In the genomic region with DNA sequence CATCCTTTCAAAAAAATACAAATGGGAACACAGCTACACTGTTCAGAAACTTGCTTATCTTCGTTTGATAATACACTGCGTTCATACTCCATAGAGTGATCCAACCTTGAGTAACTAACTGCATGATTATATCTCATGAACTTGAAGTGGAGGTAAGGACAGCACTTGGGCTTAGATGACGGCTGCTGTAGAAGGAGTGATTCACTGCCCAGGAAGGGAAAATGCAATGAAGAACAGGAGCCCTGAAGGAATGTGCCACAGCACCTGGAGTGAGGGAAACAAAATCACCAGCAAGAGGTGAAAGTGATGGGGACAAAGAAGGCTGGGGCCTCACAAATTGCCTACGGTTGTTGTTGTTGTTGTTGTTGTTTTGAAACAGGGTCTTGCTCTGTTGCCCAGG, we compare ENCODE assay signal across 14 cellular contexts.
"Had no signal": no experiment of that assay in that cellular context is flagged by ENCODE, and none has a peak within 500 bp of the region (broad histone marks: within the 10 kb centered on the region; RNA-seq: fewer than 3 reads in every experiment).

No MANE protein-coding gene starts in this region.

- ATAC-seq: stimulated activated memory B cell treated with anti-CD40 and anti-IgM and Interleukin-4, amounts not matched to agents 10 μg/mL and 1 μg/mL and 100 μg/mL, for 72 hours had no signal

- H3K27me3 ChIP-seq: right atrium auricular region, spleen, tibial artery had no signal

- H3K27ac Mint-ChIP-seq: activated T-helper 2 cell treated with anti-CD3 and anti-CD28 coated beads, Interferon-gamma antibody, Interleukin-2, Interleukin-4, amounts not matched to agents 10 μg/mL and 5 μg/mL and 100 μg/mL, durations not matched to agents 14 hours and 24 hours and 36 hours; stimulated activated memory B cell treated with anti-CD40 and anti-IgM and Interleukin-4, amounts not matched to agents 10 μg/mL and 1 μg/mL and 100 μg/mL, for 72 hours; T-helper 1 cell treated with Interleukin-12 subunit alpha and Interleukin-12 subunit beta and Interleukin-4 antibody, amounts not matched to agents 30 μg/mL and 1 μg/mL, for 36 hours had no signal

- DNase-seq: activated CD4-positive, alpha-beta T cell treated with anti-CD3 and anti-CD28 coated beads, Interleukin-2, amount 50 U/mL, for 1 hour; activated CD4-positive, CD25-positive, alpha-beta regulatory T cell; activated naive CD4-positive, alpha-beta T cell treated with anti-CD3 and anti-CD28 coated beads, Interleukin-2, amount 50 U/mL, for 16 hours; heart right ventricle; kidney; spleen; stimulated activated CD4-positive, alpha-beta T cell treated with anti-CD3 and anti-CD28 coated beads, Interleukin-1b, Interleukin-23, amount 100 ng/mL, for 48 hours; tibial artery had no signal

- H3K4me3 ChIP-seq: heart right ventricle, right atrium auricular region, spleen, tibial artery had no signal

- H3K36me3 ChIP-seq: heart right ventricle, right atrium auricular region, spleen, tibial artery had no signal

- H3K4me3 Mint-ChIP-seq: brain; naive thymus-derived CD8-positive, alpha-beta T cell; stimulated activated memory B cell treated with anti-CD40 and anti-IgM and Interleukin-4, amounts not matched to agents 10 μg/mL and 1 μg/mL and 100 μg/mL, for 72 hours; T-helper 1 cell treated with Interleukin-12 subunit alpha and Interleukin-12 subunit beta and Interleukin-4 antibody, amounts not matched to agents 30 μg/mL and 1 μg/mL, for 36 hours had no signal

- H3K9me3 Mint-ChIP-seq: activated T-helper 2 cell treated with anti-CD3 and anti-CD28 coated beads, Interferon-gamma antibody, Interleukin-2, Interleukin-4, amounts not matched to agents 10 μg/mL and 5 μg/mL and 100 μg/mL, durations not matched to agents 14 hours and 24 hours and 36 hours; brain; naive thymus-derived CD8-positive, alpha-beta T cell; stimulated activated memory B cell treated with anti-CD40 and anti-IgM and Interleukin-4, amounts not matched to agents 10 μg/mL and 1 μg/mL and 100 μg/mL, for 72 hours; T-helper 1 cell treated with Interleukin-12 subunit alpha and Interleukin-12 subunit beta and Interleukin-4 antibody, amounts not matched to agents 30 μg/mL and 1 μg/mL, for 36 hours had no signal

- H3K27ac ChIP-seq: heart right ventricle, right atrium auricular region, spleen, tibial artery had no signal

- H3K27me3 Mint-ChIP-seq: stimulated activated memory B cell treated with anti-CD40 and anti-IgM and Interleukin-4, amounts not matched to agents 10 μg/mL and 1 μg/mL and 100 μg/mL, for 72 hours had no signal

- H3K36me3 Mint-ChIP-seq: brain; naive thymus-derived CD8-positive, alpha-beta T cell; stimulated activated memory B cell treated with anti-CD40 and anti-IgM and Interleukin-4, amounts not matched to agents 10 μg/mL and 1 μg/mL and 100 μg/mL, for 72 hours had no signal

- H3K4me1 ChIP-seq: right atrium auricular region, spleen, tibial artery had no signal

- H3K4me1 Mint-ChIP-seq: stimulated activated memory B cell treated with anti-CD40 and anti-IgM and Interleukin-4, amounts not matched to agents 10 μg/mL and 1 μg/mL and 100 μg/mL, for 72 hours had no signal

- H3K9me3 ChIP-seq: heart right ventricle, right atrium auricular region, tibial artery had no signal
